In genomic region chr17:46851029-46851741, GRCh38 we compare ENCODE assay signal across 8 cellular contexts. TPM values are rescaled to one million over a fixed set of nuclear protein-coding genes. Genes with fewer than 3 reads are reported as not detected.
A peak's percentile ranks its signal among the peaks of the same experiment; 100 is the strongest.
DNase-seq lines count a peak whose midpoint lies in the region; ATAC-seq, FAIRE-seq and TF ChIP-seq lines count a peak whose summit lies in the region.

A gene with protein sequence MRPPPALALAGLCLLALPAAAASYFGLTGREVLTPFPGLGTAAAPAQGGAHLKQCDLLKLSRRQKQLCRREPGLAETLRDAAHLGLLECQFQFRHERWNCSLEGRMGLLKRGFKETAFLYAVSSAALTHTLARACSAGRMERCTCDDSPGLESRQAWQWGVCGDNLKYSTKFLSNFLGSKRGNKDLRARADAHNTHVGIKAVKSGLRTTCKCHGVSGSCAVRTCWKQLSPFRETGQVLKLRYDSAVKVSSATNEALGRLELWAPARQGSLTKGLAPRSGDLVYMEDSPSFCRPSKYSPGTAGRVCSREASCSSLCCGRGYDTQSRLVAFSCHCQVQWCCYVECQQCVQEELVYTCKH (plus strand): TSS chr17:46851583. CDS start chr17:46851639, 56 bp downstream.

- DNase-seq in AG08395 (ENCODE audit: low spot score) = peak; percentile 26
- DNase-seq in HTR-8/SVneo (ENCODE audit: insufficient read length, low spot score) = peak; percentile 53
- DNase-seq in activated T-cell treated with anti-CD3 and anti-CD28 coated beads, Interleukin-2, amount 50 U/mL, for 24 hours = no peak
- peak; percentile 90 for DNase-seq in hepatocyte (ENCODE audit: low spot score)
- peak; percentile 89 for DNase-seq in small intestine
- no peak for DNase-seq in NCI-H2107 (lab: John Stamatoyannopoulos, UW)

- H3K4me1 ChIP-seq in hepatocyte (ENCODE audit: insufficient read depth) (peaks cover 5% of the 10 kb centered on the region), small intestine (ENCODE audit: control insufficient read depth in 2 of 2, insufficient read depth in 1 of 2, low read depth in 1 of 2, low read length in 1 of 2) (peaks cover 0 to 2% of the 10 kb centered on the region in 2 donors)

- H3K79me2 ChIP-seq in hepatocyte = no peaks in the 10 kb centered on the region

- WGBS in hepatocyte (ENCODE audit: low lambda C conversion rate, missing lambda C conversion rate) = under 1% methylated on average over 21 of the region's 75 CpGs
- 3 to 4% (median 4%) methylated on average over 29 to 75 of the region's 75 CpGs for WGBS in small intestine, 3 donors

- no peaks in the 10 kb centered on the region for H3K36me3 Mint-ChIP-seq in activated T-cell treated with anti-CD3 and anti-CD28 coated beads, Interleukin-2, amount 50 U/mL, for 24 hours (ENCODE audit: low read depth)

- H3K27ac Mint-ChIP-seq in activated T-cell treated with anti-CD3 and anti-CD28 coated beads, Interleukin-2, amount 50 U/mL, for 24 hours = no peak within 1 kb of the TSS

- H3K4me2 ChIP-seq in hepatocyte = peak within 1 kb of the TSS; percentile 100

- H2AFZ ChIP-seq in hepatocyte = peak within 1 kb of the TSS; percentile 52

- peaks cover 13% of the 10 kb centered on the region for H3K4me1 Mint-ChIP-seq in activated T-cell treated with anti-CD3 and anti-CD28 coated beads, Interleukin-2, amount 50 U/mL, for 24 hours (ENCODE audit: low read depth)

- no peaks in the 10 kb centered on the region for H3K36me3 ChIP-seq in hepatocyte (replicated peaks; ENCODE audit: insufficient read depth, low read depth)
- no peaks in the 10 kb centered on the region for H3K36me3 ChIP-seq in small intestine (ENCODE audit: control insufficient read depth in 2 of 2, insufficient read depth in 2 of 2, low read length in 2 of 2)

- H3K27ac ChIP-seq in hepatocyte (no peak within 1 kb of the TSS), small intestine (ENCODE audit: low read depth in 1 of 2, low read length in 1 of 2) (peak within 1 kb of the TSS in 1 of 2 donors; percentile 62)

- TF ChIP-seq CTCF in hepatocyte (IDR thresholded peaks at IDR 0.05; ENCODE audit: poor library complexity) = no peak

- FAIRE-seq in HTR-8/SVneo (lab: Jason Lieb, UNC) (peak; percentile 13), small intestine (lab: Jason Lieb, UNC) (no peak)

- ATAC-seq in GM21723 (IDR thresholded peaks at IDR 0.05; ENCODE audit: unreplicated experiment) (no peak), GM21619 (IDR thresholded peaks at IDR 0.05; ENCODE audit: unreplicated experiment) (no peak)

- H3K9me3 Mint-ChIP-seq in activated T-cell treated with anti-CD3 and anti-CD28 coated beads, Interleukin-2, amount 50 U/mL, for 24 hours = no peaks in the 10 kb centered on the region

- H3K27me3 Mint-ChIP-seq in activated T-cell treated with anti-CD3 and anti-CD28 coated beads, Interleukin-2, amount 50 U/mL, for 24 hours = peaks cover 83% of the 10 kb centered on the region

- H3K27me3 ChIP-seq in hepatocyte (peaks cover 41% of the 10 kb centered on the region), small intestine (ENCODE audit: control insufficient read depth in 2 of 2, insufficient read depth in 2 of 2, low read length in 2 of 2) (peaks cover 0 to 30% of the 10 kb centered on the region in 2 donors)

- H3K9me2 ChIP-seq in hepatocyte (replicated peaks; ENCODE audit: insufficient read depth) = no peaks in the 10 kb centered on the region

- H3K4me3 Mint-ChIP-seq in activated T-cell treated with anti-CD3 and anti-CD28 coated beads, Interleukin-2, amount 50 U/mL, for 24 hours = peak within 1 kb of the TSS; percentile 63

- no peaks in the 10 kb centered on the region for H3K9me3 ChIP-seq in hepatocyte (ENCODE audit: low read depth)
- H3K9me3 ChIP-seq in small intestine (ENCODE audit: control insufficient read depth, low read depth) = no peaks in the 10 kb centered on the region

- peak within 1 kb of the TSS; percentile 64 for H3K4me3 ChIP-seq in hepatocyte
- H3K4me3 ChIP-seq in small intestine (ENCODE audit: low read depth in 1 of 2, low read length in 2 of 2) = peak within 1 kb of the TSS in 1 of 2 donors; percentile 64

- H4K20me1 ChIP-seq in hepatocyte (ENCODE audit: insufficient read depth, poor library complexity, severe bottlenecking) = no peaks in the 10 kb centered on the region

RNA-seq across cellular contexts. Expression of the gene that starts here (rescaled TPM):
- total RNA-seq in hepatocyte = 2.6 and 3.0 TPM in 2 replicates
- polyA plus RNA-seq in hepatocyte (0.33 and 2.4 TPM in 2 replicates), small intestine (under 1 TPM; 0.22 to 0.63 (median 0.54) TPM)

Comparison
In these comparisons a context has a peak if more than half of its experiments do, and no peak if none do; other contexts are left out.
1. Peak in DNase-seq in small intestine; RNA of the gene not detected or under 1 TPM.
2. DNase-seq: peak in AG08395 (single experiment), HTR-8/SVneo (single experiment) and hepatocyte (single experiment); none in activated T-cell treated with anti-CD3 and anti-CD28 coated beads, Interleukin-2, amount 50 U/mL, for 24 hours (single experiment) and NCI-H2107 (single experiment).